In the genomic region with DNA sequence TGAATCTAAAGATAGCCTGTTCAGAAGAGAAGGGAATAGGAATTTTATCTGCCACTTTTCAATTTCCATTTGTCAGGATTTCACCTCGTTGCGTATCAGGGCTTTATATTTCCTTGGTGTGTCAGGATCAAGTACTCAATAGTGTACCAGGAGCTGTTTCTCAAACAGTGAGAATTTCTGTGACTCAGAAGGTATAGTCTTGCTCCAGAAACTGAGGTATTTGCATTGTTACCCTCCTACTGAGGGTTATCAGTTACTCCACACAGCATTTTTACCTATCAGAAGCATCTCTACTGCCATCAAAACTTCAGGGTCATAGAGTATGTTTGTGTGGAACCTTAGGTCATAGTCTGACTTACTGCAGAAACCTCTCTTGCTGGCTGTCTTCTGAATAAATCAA, we compare ENCODE assay signal across 3 cellular contexts.
"Had no signal": no experiment of that assay in that cellular context is flagged by ENCODE, and none has a peak within 500 bp of the region (broad histone marks: within the 10 kb centered on the region; RNA-seq: fewer than 3 reads in every experiment).

No MANE protein-coding gene starts in this region.

- H3K4me3 Mint-ChIP-seq: GM23338, H9, IgD-negative memory B cell had no signal

- ATAC-seq: GM23338 had no signal

- DNase-seq: H9 had no signal

- H3K4me2 ChIP-seq: GM23338 had no signal

- H3K9me3 Mint-ChIP-seq: GM23338, H9, IgD-negative memory B cell had no signal

- H3K27ac Mint-ChIP-seq: GM23338, H9, IgD-negative memory B cell had no signal

- H3K4me3 ChIP-seq: GM23338 had no signal
